Comparison of ENCODE assay signal across 8 cellular contexts in genomic region chr14:21014761-21015190, GRCh38. TPM values are rescaled to one million over a fixed set of nuclear protein-coding genes. Genes with fewer than 3 reads are reported as not detected.
DNase-seq lines count a peak whose midpoint lies in the region; ATAC-seq, FAIRE-seq and TF ChIP-seq lines count a peak whose summit lies in the region.

No MANE protein-coding gene starts in this region.

- no peaks in the 10 kb centered on the region for H3K36me3 Mint-ChIP-seq in activated naive CD8-positive, alpha-beta T cell treated with anti-CD3 and anti-CD28 coated beads, Interleukin-2, amount 50 U/mL, for 24 hours (ENCODE audit: low read depth)

- WGBS in prostate gland: 0% methylated on average over 4 of the region's 4 CpGs

- peaks cover 17% of the 10 kb centered on the region for H3K27me3 Mint-ChIP-seq in activated naive CD8-positive, alpha-beta T cell treated with anti-CD3 and anti-CD28 coated beads, Interleukin-2, amount 50 U/mL, for 24 hours

- peak; percentile 83 for TF ChIP-seq CTCF in cardiac muscle cell (IDR thresholded peaks at IDR 0.05; ENCODE audit: low read depth, low read length)
- peak; percentile 91 to 100 (median 94) for TF ChIP-seq CTCF in prostate gland (IDR thresholded peaks at IDR 0.05)

- DNase-seq in activated gamma-delta T cell treated with Interleukin-2 at 50 U/mL for 16 hours: peak; percentile 82
- no peak for DNase-seq in activated gamma-delta T cell (lab: John Stamatoyannopoulos, UW)
- peak; percentile 59 for DNase-seq in NCI-H146 treated with DMSO at 0.1 percent for 48 hours (lab: John Stamatoyannopoulos, UW; ENCODE audit: unreplicated experiment)
- DNase-seq in SW480 (ENCODE audit: low spot score): peak; percentile 80
- peak; percentile 82 for DNase-seq in activated naive CD8-positive, alpha-beta T cell treated with anti-CD3 and anti-CD28 coated beads, Interleukin-2, amount 50 U/mL, for 24 hours
- DNase-seq in cardiac muscle cell (ENCODE audit: low read depth in 1 of 2, low spot score in 1 of 2): peak; percentile 92 to 96
- peak; percentile 87 for DNase-seq in prostate gland (ENCODE audit: low spot score)
- peak; percentile 82 for DNase-seq in urothelium cell line (ENCODE audit: low spot score)

- no peak overlapping the region for H3K4me3 Mint-ChIP-seq in activated naive CD8-positive, alpha-beta T cell treated with anti-CD3 and anti-CD28 coated beads, Interleukin-2, amount 50 U/mL, for 24 hours

- no peaks in the 10 kb centered on the region for H3K9me3 Mint-ChIP-seq in activated naive CD8-positive, alpha-beta T cell treated with anti-CD3 and anti-CD28 coated beads, Interleukin-2, amount 50 U/mL, for 24 hours

- no peak overlapping the region for H3K4me3 ChIP-seq in cardiac muscle cell
- no peak overlapping the region for H3K4me3 ChIP-seq in prostate gland

- FAIRE-seq in urothelium cell line (lab: Jason Lieb, UNC): peak; percentile 88

- H3K36me3 ChIP-seq in cardiac muscle cell (peaks cover 16% of the 10 kb centered on the region), prostate gland (peaks cover 0 to 5% of the 10 kb centered on the region in 2 donors)

- ATAC-seq in activated naive CD8-positive, alpha-beta T cell treated with anti-CD3 and anti-CD28 coated beads, Interleukin-2, amount 50 U/mL, for 24 hours: peak; percentile 59

- no peaks in the 10 kb centered on the region for H3K4me1 Mint-ChIP-seq in activated naive CD8-positive, alpha-beta T cell treated with anti-CD3 and anti-CD28 coated beads, Interleukin-2, amount 50 U/mL, for 24 hours

- H3K27me3 ChIP-seq in cardiac muscle cell (no peaks in the 10 kb centered on the region), prostate gland (replicated peaks; ENCODE audit: insufficient read depth) (no peaks in the 10 kb centered on the region)

- no peak for TF ChIP-seq POLR2A in prostate gland (IDR thresholded peaks at IDR 0.05)

- intact Hi-C loops in prostate gland (cut with DNase I): loop anchor here (2.0 to 5.0 kb wide), 2 partner anchors 26 to 78 kb away; no protein-coding TSS in a partner anchor

- H3K9me3 ChIP-seq in cardiac muscle cell (ENCODE audit: low read depth) (no peaks in the 10 kb centered on the region), prostate gland (no peaks in the 10 kb centered on the region)

- H3K4me1 ChIP-seq in cardiac muscle cell (ENCODE audit: low read depth) (peaks cover 12% of the 10 kb centered on the region), prostate gland (replicated peaks) (no peaks in the 10 kb centered on the region)

- H3K27ac ChIP-seq in cardiac muscle cell: peak overlapping the region; percentile 57
- H3K27ac ChIP-seq in prostate gland: no peak overlapping the region

- no peak overlapping the region for H3K27ac Mint-ChIP-seq in activated naive CD8-positive, alpha-beta T cell treated with anti-CD3 and anti-CD28 coated beads, Interleukin-2, amount 50 U/mL, for 24 hours

RNA-seq across cellular contexts. Expression of gene NDRG2, which starts 10.1 kb away (rescaled TPM):
- 218 and 234 TPM in 2 replicates for total RNA-seq in cardiac muscle cell
- polyA plus RNA-seq in cardiac muscle cell: 386 and 423 TPM in 2 replicates
- total RNA-seq in prostate gland: 100 to 1,000 TPM; 230 to 304 TPM

RNA-seq across cellular contexts. Expression of gene TPPP2, which starts 15.2 kb away (rescaled TPM):
- total RNA-seq in cardiac muscle cell (0.92 TPM in 1 of 2 replicates, not detected in the other), prostate gland (1 to 10 TPM in 1 of 2 donors, not detected in 1; 9.4 TPM)
- 0.39 and 1.9 TPM in 2 replicates for polyA plus RNA-seq in cardiac muscle cell

RNA-seq across cellular contexts. Expression of gene SLC39A2, which starts 15.7 kb away (rescaled TPM):
- total RNA-seq in cardiac muscle cell (0.14 TPM in 1 of 2 replicates, not detected in the other), prostate gland (10 to 100 TPM in 1 of 2 donors, 1 to 10 TPM in 1; 1.7 to 20.1 TPM)
- polyA plus RNA-seq in cardiac muscle cell: not detected in 2 replicates

RNA-seq across cellular contexts. Expression of gene RNASE13, which starts 19.8 kb away (rescaled TPM):
- total RNA-seq in cardiac muscle cell: not detected in 2 replicates
- polyA plus RNA-seq in cardiac muscle cell: 0.84 TPM in 1 of 2 replicates, not detected in the other
- total RNA-seq in prostate gland: under 1 TPM in 1 of 2 donors, not detected in 1; 0.57 TPM

RNA-seq across cellular contexts. Expression of gene METTL17, which starts 25.0 kb away (rescaled TPM):
- total RNA-seq in cardiac muscle cell (152 and 172 TPM in 2 replicates), prostate gland (10 to 100 TPM; 60.3 to 74.5 TPM)
- 122 and 127 TPM in 2 replicates for polyA plus RNA-seq in cardiac muscle cell
